33 cellular contexts compared by ENCODE assay signal in genomic region chr2:25588576-25588975, GRCh38.
"Had no signal": no experiment of that assay in that cellular context is flagged by ENCODE, and none has a peak within 500 bp of the region (broad histone marks: within the 10 kb centered on the region; RNA-seq: fewer than 3 reads in every experiment).

No MANE protein-coding gene starts in this region.

- H3K4me3 ChIP-seq: ascending aorta, cardiac muscle cell, SJSA1 had no signal

- H3K4me1 ChIP-seq: ascending aorta had no signal

- H3K36me3 ChIP-seq: ascending aorta, cardiac muscle cell, SJSA1, WERI-Rb-1 had no signal

- ATAC-seq: activated CD8-positive, alpha-beta T cell treated with anti-CD3 and anti-CD28 coated beads, Interleukin-2, amount 10 ng/mL, durations not matched to agents 7 days and 5 days; Panc1 had no signal

- H3K4me3 Mint-ChIP-seq: activated CD8-positive, alpha-beta T cell treated with anti-CD3 and anti-CD28 coated beads, Interleukin-2, amount 10 ng/mL, durations not matched to agents 7 days and 5 days; activated naive CD4-positive, alpha-beta T cell treated with anti-CD3 and anti-CD28 coated beads, Interleukin-2, amount 50 U/mL, for 24 hours; activated naive CD8-positive, alpha-beta T cell treated with anti-CD3 and anti-CD28 coated beads, Interleukin-2, amount 10 ng/mL, durations not matched to agents 7 days and 5 days had no signal

- H3K27ac ChIP-seq: ascending aorta, cardiac muscle cell, KMS-11, SJSA1, WERI-Rb-1 had no signal

- H3K27me3 ChIP-seq: ascending aorta, cardiac muscle cell, SJSA1 had no signal

- H3K4me2 ChIP-seq: KMS-11 had no signal

- DNase-seq: activated CD4-positive, alpha-beta T cell treated with anti-CD3 and anti-CD28 coated beads for 1 hour; activated CD4-positive, alpha-beta T cell treated with anti-CD3 and anti-CD28 coated beads for 48 hours; activated CD4-positive, alpha-beta T cell treated with anti-CD3 and anti-CD28 coated beads, Interleukin-2, amount 50 U/mL, for 4 hours; activated CD4-positive, CD25-positive, alpha-beta regulatory T cell; activated CD8-positive, alpha-beta memory T cell treated with anti-CD3 and anti-CD28 coated beads, Interleukin-2, amount 50 U/mL, for 48 hours; activated CD8-positive, alpha-beta T cell treated with anti-CD3 and anti-CD28 coated beads, Interleukin-2, amount 10 ng/mL, durations not matched to agents 7 days and 5 days; activated gamma-delta T cell; activated naive CD4-positive, alpha-beta T cell treated with Interleukin-2 at 50 U/mL for 16 hours; activated naive CD8-positive, alpha-beta T cell treated with anti-CD3 and anti-CD28 coated beads, Interleukin-2, amount 10 ng/mL, durations not matched to agents 7 days and 5 days; amygdala; MM.1S; MV-4-11; NCI-H1105; NCI-H1417 treated with DMSO at 0.1 percent for 48 hours; NCI-H187 treated with DMSO at 0.1 percent for 48 hours; NCI-H2081; NCI-H2171 treated with DMSO at 0.1 percent for 48 hours; NCI-H2227 treated with DMSO at 0.1 percent for 48 hours; NCI-H446; NCI-H510A treated with DMSO at 0.1 percent for 48 hours; NCI-H526 treated with DMSO at 0.1 percent for 48 hours; NCI-H774; SHP77; SK-N-SH; T1000; WERI-Rb-1 had no signal

- H3K9ac ChIP-seq: KMS-11, SK-N-SH had no signal

- H3K27me3 Mint-ChIP-seq: activated naive CD4-positive, alpha-beta T cell treated with anti-CD3 and anti-CD28 coated beads, Interleukin-2, amount 50 U/mL, for 24 hours; activated naive CD8-positive, alpha-beta T cell treated with anti-CD3 and anti-CD28 coated beads, Interleukin-2, amount 10 ng/mL, durations not matched to agents 7 days and 5 days had no signal

- H3K27ac Mint-ChIP-seq: activated CD8-positive, alpha-beta T cell treated with anti-CD3 and anti-CD28 coated beads, Interleukin-2, amount 10 ng/mL, durations not matched to agents 7 days and 5 days; activated naive CD4-positive, alpha-beta T cell treated with anti-CD3 and anti-CD28 coated beads, Interleukin-2, amount 50 U/mL, for 24 hours; activated naive CD8-positive, alpha-beta T cell treated with anti-CD3 and anti-CD28 coated beads, Interleukin-2, amount 10 ng/mL, durations not matched to agents 7 days and 5 days; activated T-helper 2 cell treated with anti-CD3 and anti-CD28 coated beads, Interferon-gamma antibody, Interleukin-2, Interleukin-4, amounts not matched to agents 10 μg/mL and 5 μg/mL and 100 μg/mL, durations not matched to agents 14 hours and 24 hours and 36 hours had no signal

- H3K9me3 Mint-ChIP-seq: activated naive CD4-positive, alpha-beta T cell treated with anti-CD3 and anti-CD28 coated beads, Interleukin-2, amount 50 U/mL, for 24 hours; activated naive CD8-positive, alpha-beta T cell treated with anti-CD3 and anti-CD28 coated beads, Interleukin-2, amount 10 ng/mL, durations not matched to agents 7 days and 5 days; activated T-helper 2 cell treated with anti-CD3 and anti-CD28 coated beads, Interferon-gamma antibody, Interleukin-2, Interleukin-4, amounts not matched to agents 10 μg/mL and 5 μg/mL and 100 μg/mL, durations not matched to agents 14 hours and 24 hours and 36 hours had no signal
